1 cellular context compared by ENCODE assay signal in genomic region chr7:156474241-156474743, GRCh38.
TF ChIP-seq lines count a peak whose summit lies in the region.

No MANE protein-coding gene starts in this region.

TF ChIP-seq in HepG2, 621 proteins besides CTCF, POLR2A, EP300 and RAD21 (continued from another document and continues in another):
- TF ChIP-seq AHDC1 (CRISPR knock-in tag; IDR thresholded peaks at IDR 0.05; ENCODE audit: borderline replicate concordance) = peak; percentile 74; the same call in 1 of the 2 replicates
- peak; percentile 56; the same call in 1 of the 2 replicates for TF ChIP-seq SPEN (CRISPR knock-in tag; IDR thresholded peaks at IDR 0.05; ENCODE audit: low read depth)
- TF ChIP-seq ZNF296 (CRISPR knock-in tag; conservative IDR thresholded peaks at IDR 0.05) = no peak
- no peak for TF ChIP-seq CENPBD1 (CRISPR knock-in tag; IDR thresholded peaks at IDR 0.05; ENCODE audit: borderline replicate concordance, low read depth)
- TF ChIP-seq SP2 (CRISPR knock-in tag; IDR thresholded peaks at IDR 0.05) = no peak
- no peak for TF ChIP-seq TBX3 (IDR thresholded peaks at IDR 0.05; ENCODE audit: borderline replicate concordance)
- TF ChIP-seq SP4 (CRISPR knock-in tag; IDR thresholded peaks at IDR 0.05) = no peak
- no peak for TF ChIP-seq FOXA1 (IDR thresholded peaks at IDR 0.05)
- peak; percentile 65 for TF ChIP-seq FOXA1 (CRISPR knock-in tag; IDR thresholded peaks at IDR 0.05)
- TF ChIP-seq MIXL1 (CRISPR knock-in tag; IDR thresholded peaks at IDR 0.05) = no peak
- TF ChIP-seq ZNF331 (CRISPR knock-in tag; IDR thresholded peaks at IDR 0.05) = peak; percentile 52; the same call in 1 of the 2 replicates
- peak; percentile 55; the same call in 1 of the 2 replicates for TF ChIP-seq BCL6 (CRISPR knock-in tag; IDR thresholded peaks at IDR 0.05)
- TF ChIP-seq RARA (CRISPR knock-in tag; IDR thresholded peaks at IDR 0.05) = peak; percentile 82
- no peak for TF ChIP-seq KDM1A (CRISPR knock-in tag; IDR thresholded peaks at IDR 0.05)
- TF ChIP-seq HNRNPL (IDR thresholded peaks at IDR 0.05; ENCODE audit: low read depth, low read length) = no peak
- no peak for TF ChIP-seq ZNF510 (CRISPR knock-in tag; IDR thresholded peaks at IDR 0.05; ENCODE audit: low read depth)
- no peak for TF ChIP-seq POLR2AphosphoS5 (IDR thresholded peaks at IDR 0.05; ENCODE audit: low read depth, low read length)
- TF ChIP-seq U2AF1 (optimal IDR thresholded peaks at IDR 0.05; ENCODE audit: low read depth, low read length) = no peak
- no peak for TF ChIP-seq ZBTB46 (CRISPR knock-in tag; IDR thresholded peaks at IDR 0.05; ENCODE audit: borderline replicate concordance)
- TF ChIP-seq ZNF33B (CRISPR knock-in tag; IDR thresholded peaks at IDR 0.05) = no peak
- no peak for TF ChIP-seq ZBTB21 (CRISPR knock-in tag; IDR thresholded peaks at IDR 0.05)
- no peak for TF ChIP-seq ZNF18 (CRISPR knock-in tag; IDR thresholded peaks at IDR 0.05; ENCODE audit: insufficient replicate concordance)
- TF ChIP-seq ZNF362 (CRISPR knock-in tag; IDR thresholded peaks at IDR 0.05; ENCODE audit: borderline replicate concordance) = peak; percentile 20; the same call in 1 of the 2 replicates
- TF ChIP-seq PHF8 (CRISPR knock-in tag; IDR thresholded peaks at IDR 0.05) = no peak
- peak; percentile 77; the same call in 1 of the 2 replicates for TF ChIP-seq JUNB (CRISPR knock-in tag; IDR thresholded peaks at IDR 0.05; ENCODE audit: borderline replicate concordance)
- TF ChIP-seq TBP (CRISPR knock-in tag; IDR thresholded peaks at IDR 0.05) = no peak
- TF ChIP-seq JUN (CRISPR knock-in tag; IDR thresholded peaks at IDR 0.05) = peak; percentile 82
- 0 out of 4 replicates have a peak, but pooled peaks of 1 of the 2 experiments have one; percentile 23 for TF ChIP-seq KLF16 (CRISPR knock-in tag; IDR thresholded peaks at IDR 0.05)
- TF ChIP-seq HOXD1 (CRISPR knock-in tag; IDR thresholded peaks at IDR 0.05) = no peak
- peak; percentile 88 for TF ChIP-seq GATAD2A (CRISPR knock-in tag; IDR thresholded peaks at IDR 0.05)
- TF ChIP-seq ZNF552 (CRISPR knock-in tag; IDR thresholded peaks at IDR 0.05; ENCODE audit: borderline replicate concordance) = no peak
- no peak for TF ChIP-seq ZSCAN31 (CRISPR knock-in tag; IDR thresholded peaks at IDR 0.05; ENCODE audit: low read depth)
- TF ChIP-seq ZNF784 (CRISPR knock-in tag; IDR thresholded peaks at IDR 0.05; ENCODE audit: borderline replicate concordance) = no peak
- no peak for TF ChIP-seq SP140L (CRISPR knock-in tag; IDR thresholded peaks at IDR 0.05; ENCODE audit: borderline replicate concordance)
- TF ChIP-seq SMARCE1 (IDR thresholded peaks at IDR 0.05; ENCODE audit: borderline replicate concordance) = no peak
- TF ChIP-seq ZNF652 (CRISPR knock-in tag; IDR thresholded peaks at IDR 0.05; ENCODE audit: borderline replicate concordance, low read depth) = peak; percentile 23; the same call in 1 of the 2 replicates
- TF ChIP-seq PPARG (CRISPR knock-in tag; conservative IDR thresholded peaks at IDR 0.05) = peak; percentile 58
- peak; percentile 90 for TF ChIP-seq JUND (CRISPR knock-in tag; IDR thresholded peaks at IDR 0.05)
- TF ChIP-seq IRF2 (CRISPR knock-in tag; IDR thresholded peaks at IDR 0.05) = peak; percentile 77
- TF ChIP-seq SALL1 (CRISPR knock-in tag; IDR thresholded peaks at IDR 0.05) = peak; percentile 82
- peak; percentile 58; the same call in 1 of the 2 replicates for TF ChIP-seq POGK (CRISPR knock-in tag; conservative IDR thresholded peaks at IDR 0.05)
- TF ChIP-seq E2F1 (CRISPR knock-in tag; IDR thresholded peaks at IDR 0.05) = no peak
- TF ChIP-seq FOXJ3 (CRISPR knock-in tag; IDR thresholded peaks at IDR 0.05; ENCODE audit: borderline replicate concordance) = 0 out of 2 replicates have a peak, but pooled peaks have one; percentile 17
- TF ChIP-seq ZKSCAN8 (CRISPR knock-in tag; IDR thresholded peaks at IDR 0.05; ENCODE audit: borderline replicate concordance) = 0 out of 2 replicates have a peak, but pooled peaks have one; percentile 43
- TF ChIP-seq GTF3A (CRISPR knock-in tag; conservative IDR thresholded peaks at IDR 0.05) = no peak
- TF ChIP-seq MAX (IDR thresholded peaks at IDR 0.05) = peak; percentile 64
- peak; percentile 44 for TF ChIP-seq TEAD3 (CRISPR knock-in tag; optimal IDR thresholded peaks at IDR 0.05; ENCODE audit: borderline replicate concordance)
- no peak for TF ChIP-seq SETDB1 (CRISPR knock-in tag; IDR thresholded peaks at IDR 0.05; ENCODE audit: borderline replicate concordance)
- no peak for TF ChIP-seq TP53 (CRISPR knock-in tag; conservative IDR thresholded peaks at IDR 0.05)
- TF ChIP-seq ZFYVE20 (CRISPR knock-in tag; IDR thresholded peaks at IDR 0.05; ENCODE audit: borderline replicate concordance, low read depth) = no peak
- no peak for TF ChIP-seq CCDC6 (CRISPR knock-in tag; IDR thresholded peaks at IDR 0.05)
- peak; percentile 31; the same call in 1 of the 2 replicates for TF ChIP-seq CREM (IDR thresholded peaks at IDR 0.05)
- no peak for TF ChIP-seq CREM (CRISPR knock-in tag; IDR thresholded peaks at IDR 0.05)
- TF ChIP-seq ZBTB33 (CRISPR knock-in tag; IDR thresholded peaks at IDR 0.05) = no peak
- peak; percentile 33; the same call in 1 of the 2 replicates for TF ChIP-seq ZFX (CRISPR knock-in tag; IDR thresholded peaks at IDR 0.05; ENCODE audit: low read depth)
- 0 out of 2 replicates have a peak, but pooled peaks have one; percentile 19 for TF ChIP-seq RCOR2 (CRISPR knock-in tag; IDR thresholded peaks at IDR 0.05)
- no peak for TF ChIP-seq ZNF235 (CRISPR knock-in tag; IDR thresholded peaks at IDR 0.05; ENCODE audit: borderline replicate concordance)
